ENCODE assay signal across 8 cellular contexts in the genomic region with DNA sequence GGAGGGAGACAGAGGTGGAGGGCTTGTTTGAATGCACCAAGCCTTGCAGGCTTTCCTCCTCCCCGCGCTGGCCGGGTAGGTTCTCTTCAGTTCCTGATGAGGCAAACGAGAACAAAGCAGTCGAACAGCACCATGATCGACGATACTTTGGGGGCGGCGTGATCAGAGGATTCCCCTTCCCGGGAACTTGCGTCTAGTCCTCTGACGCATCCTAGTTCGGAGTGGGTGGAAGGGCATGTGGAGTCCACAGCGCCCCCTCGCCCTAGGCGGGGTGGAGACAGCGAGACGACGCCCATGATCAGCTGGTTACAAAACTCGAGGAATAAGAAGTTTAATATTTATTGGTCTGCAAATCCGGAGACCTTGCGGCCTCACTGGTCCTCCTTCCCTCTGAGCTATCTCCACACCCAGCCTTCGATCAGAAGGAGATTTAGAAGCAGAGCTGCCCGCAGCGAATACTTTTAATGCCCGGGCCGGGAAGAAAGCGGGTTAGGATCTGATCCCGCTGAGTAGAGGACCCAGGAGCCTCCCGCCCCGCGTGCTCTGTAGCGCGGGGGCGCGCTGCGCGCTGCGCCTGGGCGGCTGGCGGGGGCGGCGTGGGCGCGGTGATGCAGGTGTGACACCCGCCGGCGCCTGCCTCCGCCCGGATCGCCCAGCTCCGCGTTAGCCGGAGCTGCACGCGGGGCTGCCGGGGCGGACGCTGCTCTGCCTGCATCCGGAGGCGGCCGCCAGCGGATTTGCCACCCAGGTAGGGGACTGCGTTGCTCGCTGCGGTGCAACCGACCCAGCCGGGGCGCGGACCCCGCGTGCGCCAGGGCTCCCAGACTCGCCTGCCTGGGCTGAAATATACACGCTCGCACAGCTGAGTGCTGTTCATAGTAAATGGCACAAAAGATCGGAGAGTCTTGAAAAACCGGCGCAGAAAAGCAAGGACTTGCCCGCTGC. TPM values are rescaled to one million over a fixed set of nuclear protein-coding genes. Genes with fewer than 3 reads are reported as not detected.
DNase-seq lines count a peak whose midpoint lies in the region; ATAC-seq and TF ChIP-seq lines count a peak whose summit lies in the region.

A gene with protein sequence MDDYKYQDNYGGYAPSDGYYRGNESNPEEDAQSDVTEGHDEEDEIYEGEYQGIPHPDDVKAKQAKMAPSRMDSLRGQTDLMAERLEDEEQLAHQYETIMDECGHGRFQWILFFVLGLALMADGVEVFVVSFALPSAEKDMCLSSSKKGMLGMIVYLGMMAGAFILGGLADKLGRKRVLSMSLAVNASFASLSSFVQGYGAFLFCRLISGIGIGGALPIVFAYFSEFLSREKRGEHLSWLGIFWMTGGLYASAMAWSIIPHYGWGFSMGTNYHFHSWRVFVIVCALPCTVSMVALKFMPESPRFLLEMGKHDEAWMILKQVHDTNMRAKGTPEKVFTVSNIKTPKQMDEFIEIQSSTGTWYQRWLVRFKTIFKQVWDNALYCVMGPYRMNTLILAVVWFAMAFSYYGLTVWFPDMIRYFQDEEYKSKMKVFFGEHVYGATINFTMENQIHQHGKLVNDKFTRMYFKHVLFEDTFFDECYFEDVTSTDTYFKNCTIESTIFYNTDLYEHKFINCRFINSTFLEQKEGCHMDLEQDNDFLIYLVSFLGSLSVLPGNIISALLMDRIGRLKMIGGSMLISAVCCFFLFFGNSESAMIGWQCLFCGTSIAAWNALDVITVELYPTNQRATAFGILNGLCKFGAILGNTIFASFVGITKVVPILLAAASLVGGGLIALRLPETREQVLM (plus strand): TSS at position 642 of the 945 bp plus-strand sequence. CDS start 126,007 bp downstream, outside the sequence.

- H3K4me3 ChIP-seq in Peyer's patch (peak within 1 kb of the TSS; percentile 17 to 51 (median 47)), prostate gland (peak within 1 kb of the TSS; percentile 27 to 36)

- DNase-seq in GM10266 (ENCODE audit: extremely low spot score) (peak; percentile 57), Peyer's patch (peak in 1 of 3 donors; percentile 50), left cardiac atrium (peak; percentile 40), prostate gland (ENCODE audit: low spot score) (no peak)
- peak in 1 of 2 donors; percentile 61 for DNase-seq in activated naive CD4-positive, alpha-beta T cell treated with anti-CD3 and anti-CD28 coated beads, Interleukin-2, amount 50 U/mL, for 72 hours (ENCODE audit: low spot score in 2 of 2)

- H3K36me3 ChIP-seq in Peyer's patch (no peaks in the 10 kb centered on the region), prostate gland (no peaks in the 10 kb centered on the region)

- peak within 1 kb of the TSS in 1 of 4 donors; percentile 31 for H3K27ac ChIP-seq in Peyer's patch
- no peak within 1 kb of the TSS for H3K27ac ChIP-seq in prostate gland

- ATAC-seq in HG02852 (IDR thresholded peaks at IDR 0.05; ENCODE audit: unreplicated experiment) (peak; percentile 63), left cardiac atrium (peak; percentile 68 to 76), HG03378 (IDR thresholded peaks at IDR 0.05; ENCODE audit: unreplicated experiment) (no peak), HG03135 (IDR thresholded peaks at IDR 0.05; ENCODE audit: unreplicated experiment) (no peak)
- peak; percentile 84 to 90 for ATAC-seq in activated naive CD4-positive, alpha-beta T cell treated with anti-CD3 and anti-CD28 coated beads, Interleukin-2, amount 50 U/mL, for 72 hours

- H3K4me1 ChIP-seq in Peyer's patch: peaks cover 0 to 15% (median 3%) of the 10 kb centered on the region in 4 donors
- H3K4me1 ChIP-seq in prostate gland (replicated peaks): no peaks in the 10 kb centered on the region

- TF ChIP-seq CTCF in GM10266 (IDR thresholded peaks at IDR 0.05; ENCODE audit: control insufficient read depth, insufficient read depth, low read depth, missing control alignments) (peak; percentile 44), Peyer's patch (IDR thresholded peaks at IDR 0.05) (no peak), prostate gland (IDR thresholded peaks at IDR 0.05) (no peak)

- no peak for TF ChIP-seq POLR2A in Peyer's patch (IDR thresholded peaks at IDR 0.05)
- no peak for TF ChIP-seq POLR2A in prostate gland (IDR thresholded peaks at IDR 0.05)

- peaks cover 0 to 11% of the 10 kb centered on the region in 2 donors for H3K27me3 ChIP-seq in Peyer's patch
- H3K27me3 ChIP-seq in prostate gland (replicated peaks; ENCODE audit: insufficient read depth): no peaks in the 10 kb centered on the region

- H3K9me3 ChIP-seq in Peyer's patch (no peaks in the 10 kb centered on the region), prostate gland (no peaks in the 10 kb centered on the region)

- H3K36me3 Mint-ChIP-seq in activated naive CD4-positive, alpha-beta T cell treated with anti-CD3 and anti-CD28 coated beads, Interleukin-2, amount 50 U/mL, for 72 hours: no peaks in the 10 kb centered on the region

- intact Hi-C loops in left cardiac atrium (cut with DNase I) (no loop called here), prostate gland (cut with DNase I) (no loop called here)

- H3K9me3 Mint-ChIP-seq in activated naive CD4-positive, alpha-beta T cell treated with anti-CD3 and anti-CD28 coated beads, Interleukin-2, amount 50 U/mL, for 72 hours: no peaks in the 10 kb centered on the region

- no peak within 1 kb of the TSS for H3K27ac Mint-ChIP-seq in activated naive CD4-positive, alpha-beta T cell treated with anti-CD3 and anti-CD28 coated beads, Interleukin-2, amount 50 U/mL, for 72 hours

- WGBS in prostate gland: 1% methylated on average over 63 of the region's 80 CpGs

RNA-seq across cellular contexts. Expression of the gene that starts here (rescaled TPM):
- total RNA-seq in Peyer's patch: 1 to 10 TPM in 1 of 4 donors, under 1 TPM in 3; 0.18 to 2.5 (median 0.69) TPM
- under 1 TPM; 0.12 to 0.20 TPM for total RNA-seq in activated naive CD4-positive, alpha-beta T cell treated with anti-CD3 and anti-CD28 coated beads, Interleukin-2, amount 50 U/mL, for 72 hours
- total RNA-seq in left cardiac atrium: 1 to 10 TPM; 1.2 to 1.8 TPM
- total RNA-seq in prostate gland: 1 to 10 TPM; 2.3 to 5.4 TPM

Comparison
In these comparisons a context has a peak if more than half of its experiments do, and no peak if none do; other contexts are left out.
1. Peak in ATAC-seq in activated naive CD4-positive, alpha-beta T cell treated with anti-CD3 and anti-CD28 coated beads, Interleukin-2, amount 50 U/mL, for 72 hours; RNA of the gene not detected or under 1 TPM.
2. ATAC-seq: peak in HG02852 (single experiment) and left cardiac atrium (2 of 2); none in HG03378 (single experiment) and HG03135 (single experiment).